Comparison of ENCODE assay signal across 8 cellular contexts in genomic region chr10:102641398-102641797, GRCh38.
DNase-seq lines count a peak whose midpoint lies in the region; ATAC-seq lines count a peak whose summit lies in the region.

No MANE protein-coding gene starts in this region.

- H2AFZ ChIP-seq in neuron (ENCODE audit: low read depth, low read length): peak overlapping the region; percentile 60

- peak overlapping the region; percentile 90 to 91 for H3K4me3 ChIP-seq in duodenal mucosa (ENCODE audit: low read depth in 1 of 2, low read length in 2 of 2)
- peak overlapping the region; percentile 92 for H3K4me3 ChIP-seq in neuron (ENCODE audit: low read length)

- H3K9me3 ChIP-seq in duodenal mucosa (ENCODE audit: control insufficient read depth in 1 of 2, low read length in 2 of 2) (no peaks in the 10 kb centered on the region), neuron (ENCODE audit: low read length) (no peaks in the 10 kb centered on the region)

- peaks cover 4 to 12% of the 10 kb centered on the region in 2 donors for H3K4me1 ChIP-seq in duodenal mucosa (ENCODE audit: control insufficient read depth in 1 of 2, insufficient read depth in 2 of 2, low read length in 2 of 2)
- H3K4me1 ChIP-seq in neuron (ENCODE audit: insufficient read depth, low read length): peaks cover 7% of the 10 kb centered on the region

- peak; percentile 56 for DNase-seq in DMS153 treated with DMSO at 0.1 percent for 48 hours (lab: John Stamatoyannopoulos, UW; ENCODE audit: unreplicated experiment)
- DNase-seq in NCI-H2107 (lab: John Stamatoyannopoulos, UW): peak; percentile 38
- no peak for DNase-seq in anterior cingulate cortex (lab: John Stamatoyannopoulos, UW)
- DNase-seq in NCI-H774 (lab: John Stamatoyannopoulos, UW): no peak
- DNase-seq in activated CD4-positive, alpha-beta T cell treated with anti-CD3 and anti-CD28 coated beads for 1 hour: no peak

- H3K9ac ChIP-seq in duodenal mucosa (ENCODE audit: low read depth in 1 of 2, low read length in 2 of 2): peak overlapping the region; percentile 80 to 82

- peak overlapping the region; percentile 68 for H3K27ac ChIP-seq in duodenal mucosa (ENCODE audit: low read depth, low read length)

- no peaks in the 10 kb centered on the region for H3K36me3 ChIP-seq in duodenal mucosa (ENCODE audit: control insufficient read depth in 1 of 2, insufficient read depth in 2 of 2, low read length in 2 of 2)
- peaks cover 4% of the 10 kb centered on the region for H3K36me3 ChIP-seq in neuron (ENCODE audit: insufficient read depth, low read length)

- H3K27me3 ChIP-seq in duodenal mucosa (ENCODE audit: control insufficient read depth in 1 of 2, insufficient read depth in 2 of 2, low read length in 2 of 2): no peaks in the 10 kb centered on the region
- H3K27me3 ChIP-seq in neuron (ENCODE audit: insufficient read depth, low read length): no peaks in the 10 kb centered on the region

- ATAC-seq in GM18511 (IDR thresholded peaks at IDR 0.05; ENCODE audit: unreplicated experiment): no peak

Comparison
In these comparisons a context has a peak if more than half of its experiments do, and no peak if none do; other contexts are left out.
1. DNase-seq: peak in DMS153 treated with DMSO at 0.1 percent for 48 hours (single experiment) and NCI-H2107 (single experiment); none in anterior cingulate cortex (0 of 58), NCI-H774 (single experiment) and activated CD4-positive, alpha-beta T cell treated with anti-CD3 and anti-CD28 coated beads for 1 hour (single experiment).